Comparison of ENCODE assay signal across 9 cellular contexts in the genomic region with DNA sequence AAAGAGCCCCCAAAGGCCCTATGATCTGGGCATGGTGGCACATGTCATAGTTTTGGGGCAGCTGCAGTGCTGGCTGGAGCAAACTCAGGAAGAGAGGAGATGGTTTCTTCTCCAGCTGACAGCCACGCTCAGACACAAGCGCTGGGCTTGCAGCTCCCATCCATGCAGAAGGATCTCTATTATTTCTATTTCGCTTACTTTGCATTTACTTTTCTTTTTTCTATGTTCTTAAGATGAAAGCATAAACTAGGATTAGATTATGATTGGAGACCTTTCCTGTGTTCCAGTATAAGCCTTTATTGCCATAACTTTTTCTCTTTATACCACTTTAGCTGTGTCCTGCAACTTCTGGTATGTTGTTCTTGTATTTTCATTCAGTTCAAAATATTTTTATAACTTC.
"Had no signal": no experiment of that assay in that cellular context is flagged by ENCODE, and none has a peak within 500 bp of the region (broad histone marks: within the 10 kb centered on the region; RNA-seq: fewer than 3 reads in every experiment).

No MANE protein-coding gene starts in this region.

- H3K4me2 ChIP-seq: GM23338, KMS-11 had no signal

- ATAC-seq: GM23338, HCT116 had no signal

- H3K4me3 ChIP-seq: GM23338, HAP-1 had no signal

- H3K9ac ChIP-seq: KMS-11 had no signal

- H3K27ac ChIP-seq: HL-60, KMS-11 had no signal

- DNase-seq: HFFc6, KBM-7 had no signal

- H3K36me3 ChIP-seq: HAP-1 had no signal

- FAIRE-seq: H1, H54 had no signal

- H2AFZ ChIP-seq: GM23338 had no signal
